9 cellular contexts compared by ENCODE assay signal in genomic region chr21:38984568-38984967, GRCh38.
DNase-seq lines count a peak whose midpoint lies in the region; ATAC-seq and TF ChIP-seq lines count a peak whose summit lies in the region.
"Had no signal": no experiment of that assay in that cellular context is flagged by ENCODE, and none has a peak within 500 bp of the region (broad histone marks: within the 10 kb centered on the region; RNA-seq: fewer than 3 reads in every experiment).

No MANE protein-coding gene starts in this region.

- POLR2A ChIA-PET in activated naive CD8-positive, alpha-beta T cell treated with anti-CD3 and anti-CD28 coated beads, Interleukin-2, amount 10 ng/mL, durations not matched to agents 7 days and 5 days (lab: Charles Lee), result no interaction called here

- TF ChIP-seq POLR2A in transverse colon (IDR thresholded peaks at IDR 0.05), result no peak

- peak overlapping the region; percentile 77 for H3K27ac Mint-ChIP-seq in activated naive CD8-positive, alpha-beta T cell treated with anti-CD3 and anti-CD28 coated beads, Interleukin-2, amount 10 ng/mL, durations not matched to agents 7 days and 5 days
- peak overlapping the region; percentile 93 for H3K27ac Mint-ChIP-seq in mesothelial cell of epicardium
- H3K27ac Mint-ChIP-seq: CD8-positive, alpha-beta T cell had no signal

- H3K9me3 Mint-ChIP-seq in activated naive CD8-positive, alpha-beta T cell treated with anti-CD3 and anti-CD28 coated beads, Interleukin-2, amount 10 ng/mL, durations not matched to agents 7 days and 5 days, result no peaks in the 10 kb centered on the region
- no peaks in the 10 kb centered on the region for H3K9me3 Mint-ChIP-seq in mesothelial cell of epicardium
- H3K9me3 Mint-ChIP-seq: CD8-positive, alpha-beta T cell had no signal

- peaks cover 56% of the 10 kb centered on the region for H3K4me1 ChIP-seq in left ventricle myocardium inferior
- peaks cover 20 to 49% (median 32%) of the 10 kb centered on the region in 4 donors for H3K4me1 ChIP-seq in transverse colon

- peak overlapping the region; percentile 71 for H3K4me3 Mint-ChIP-seq in activated naive CD8-positive, alpha-beta T cell treated with anti-CD3 and anti-CD28 coated beads, Interleukin-2, amount 10 ng/mL, durations not matched to agents 7 days and 5 days
- no peak overlapping the region for H3K4me3 Mint-ChIP-seq in mesothelial cell of epicardium
- H3K4me3 Mint-ChIP-seq: CD8-positive, alpha-beta T cell had no signal

- intact Hi-C loops in left ventricle myocardium inferior (cut with micrococcal nuclease) (no loop called here), cardiac septum (cut with DNase I) (no loop called here), transverse colon (cut with DNase I; ENCODE audit: low total_unique reads) (loop anchor here (10.0 kb wide), 1 partner anchor 230 kb away; no protein-coding TSS in a partner anchor)

- H3K27me3 ChIP-seq in left ventricle myocardium inferior (ENCODE audit: low read depth) (no peaks in the 10 kb centered on the region), transverse colon (no peaks in the 10 kb centered on the region)

- ATAC-seq in activated naive CD8-positive, alpha-beta T cell treated with anti-CD3 and anti-CD28 coated beads, Interleukin-2, amount 10 ng/mL, durations not matched to agents 7 days and 5 days (ENCODE audit: low read depth), result no peak
- no peak for ATAC-seq in HG03354 (IDR thresholded peaks at IDR 0.05; ENCODE audit: poor library complexity, severe bottlenecking, unreplicated experiment)
- ATAC-seq: CD8-positive, alpha-beta T cell had no signal

- H3K27me3 Mint-ChIP-seq in activated naive CD8-positive, alpha-beta T cell treated with anti-CD3 and anti-CD28 coated beads, Interleukin-2, amount 10 ng/mL, durations not matched to agents 7 days and 5 days, result peaks cover 25% of the 10 kb centered on the region
- H3K27me3 Mint-ChIP-seq in mesothelial cell of epicardium (ENCODE audit: low read depth), result peaks cover 5% of the 10 kb centered on the region

- no peak for DNase-seq in left ventricle myocardium inferior
- DNase-seq in cardiac septum (ENCODE audit: low spot score), result no peak
- no peak for DNase-seq in activated naive CD8-positive, alpha-beta T cell treated with anti-CD3 and anti-CD28 coated beads, Interleukin-2, amount 10 ng/mL, durations not matched to agents 7 days and 5 days
- no peak for DNase-seq in mesothelial cell of epicardium (ENCODE audit: low spot score in 2 of 2, unreplicated experiment in 2 of 2)
- no peak for DNase-seq in transverse colon
- DNase-seq in stimulated activated CD4-positive, alpha-beta T cell treated with anti-CD3 and anti-CD28 coated beads, Interleukin-15, amount 100 ng/mL, for 24 hours, result no peak
- no peak for DNase-seq in HT-29 (ENCODE audit: low spot score)
- DNase-seq: CD8-positive, alpha-beta T cell had no signal

- TF ChIP-seq CTCF in left ventricle myocardium inferior (IDR thresholded peaks at IDR 0.05; ENCODE audit: borderline replicate concordance) (no peak), mesothelial cell of epicardium (IDR thresholded peaks at IDR 0.05; ENCODE audit: unreplicated experiment) (no peak), transverse colon (IDR thresholded peaks at IDR 0.05) (no peak)

- no peak overlapping the region for H3K4me3 ChIP-seq in left ventricle myocardium inferior
- H3K4me3 ChIP-seq in transverse colon, result no peak overlapping the region

- H3K36me3 ChIP-seq in left ventricle myocardium inferior (no peaks in the 10 kb centered on the region), transverse colon (no peaks in the 10 kb centered on the region)

- WGBS in transverse colon (ENCODE audit: low coverage in 1 of 2), 2 donors, result 58 to 86% methylated on average over 1 to 4 of the region's 4 CpGs

- peaks cover 5% of the 10 kb centered on the region for H3K36me3 Mint-ChIP-seq in activated naive CD8-positive, alpha-beta T cell treated with anti-CD3 and anti-CD28 coated beads, Interleukin-2, amount 10 ng/mL, durations not matched to agents 7 days and 5 days
- H3K36me3 Mint-ChIP-seq in mesothelial cell of epicardium, result peaks cover 2% of the 10 kb centered on the region
- H3K36me3 Mint-ChIP-seq: CD8-positive, alpha-beta T cell had no signal

- H3K4me1 Mint-ChIP-seq in activated naive CD8-positive, alpha-beta T cell treated with anti-CD3 and anti-CD28 coated beads, Interleukin-2, amount 10 ng/mL, durations not matched to agents 7 days and 5 days, result peaks cover 48% of the 10 kb centered on the region
- peaks cover 81% of the 10 kb centered on the region for H3K4me1 Mint-ChIP-seq in mesothelial cell of epicardium

- H3K9me3 ChIP-seq in left ventricle myocardium inferior (replicated peaks) (no peaks in the 10 kb centered on the region), transverse colon (no peaks in the 10 kb centered on the region)

- no peak for TF ChIP-seq EP300 in transverse colon (IDR thresholded peaks at IDR 0.05; ENCODE audit: low read depth)

- H3K27ac ChIP-seq in left ventricle myocardium inferior (replicated peaks) (peak overlapping the region; percentile 62), transverse colon (peak overlapping the region; percentile 65 to 84 (median 72))

- in situ Hi-C loops in transverse colon (cut with MboI; ENCODE audit: low pct_ligation_motif_present in 1 of 4, low pct_unique_long_range_greater_than_20kb in 1 of 4, low sequenced_read_pairs in 3 of 4), result no loop called here
